1 cellular context compared by ENCODE assay signal in the genomic region with DNA sequence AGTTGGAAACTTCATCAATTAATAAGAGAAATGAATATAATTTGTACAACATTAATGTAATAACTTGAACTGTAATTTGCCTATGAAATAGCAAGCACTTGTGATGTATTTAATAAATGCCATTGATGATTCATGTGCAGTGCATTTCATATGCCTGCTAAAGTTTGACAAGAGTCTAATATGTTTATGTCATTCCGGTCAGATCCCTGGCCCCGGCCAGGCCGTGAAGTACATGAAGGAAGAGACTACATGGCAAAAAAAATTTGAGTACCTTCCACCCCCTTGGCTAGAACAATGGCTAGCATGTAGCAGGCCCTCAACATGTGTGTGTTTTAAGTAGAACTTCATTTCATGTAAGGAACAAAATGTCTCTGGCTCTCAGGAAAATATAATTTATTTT.
TF ChIP-seq lines count a peak whose summit lies in the region.

No MANE protein-coding gene starts in this region.

TF ChIP-seq in SK-N-SH, 30 proteins besides CTCF, POLR2A, EP300 and RAD21 (continued from another document):
- TF ChIP-seq, protein P1, sequence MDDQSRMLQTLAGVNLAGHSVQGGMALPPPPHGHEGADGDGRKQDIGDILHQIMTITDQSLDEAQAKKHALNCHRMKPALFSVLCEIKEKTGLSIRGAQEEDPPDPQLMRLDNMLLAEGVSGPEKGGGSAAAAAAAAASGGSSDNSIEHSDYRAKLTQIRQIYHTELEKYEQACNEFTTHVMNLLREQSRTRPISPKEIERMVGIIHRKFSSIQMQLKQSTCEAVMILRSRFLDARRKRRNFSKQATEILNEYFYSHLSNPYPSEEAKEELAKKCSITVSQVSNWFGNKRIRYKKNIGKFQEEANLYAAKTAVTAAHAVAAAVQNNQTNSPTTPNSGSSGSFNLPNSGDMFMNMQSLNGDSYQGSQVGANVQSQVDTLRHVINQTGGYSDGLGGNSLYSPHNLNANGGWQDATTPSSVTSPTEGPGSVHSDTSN (IDR thresholded peaks at IDR 0.05) = no peak
- no peak for TF ChIP-seq SIN3A (IDR thresholded peaks at IDR 0.05; ENCODE audit: borderline replicate concordance, low read depth, low read length)
